ENCODE assay signal across 1 cellular context in the genomic region with DNA sequence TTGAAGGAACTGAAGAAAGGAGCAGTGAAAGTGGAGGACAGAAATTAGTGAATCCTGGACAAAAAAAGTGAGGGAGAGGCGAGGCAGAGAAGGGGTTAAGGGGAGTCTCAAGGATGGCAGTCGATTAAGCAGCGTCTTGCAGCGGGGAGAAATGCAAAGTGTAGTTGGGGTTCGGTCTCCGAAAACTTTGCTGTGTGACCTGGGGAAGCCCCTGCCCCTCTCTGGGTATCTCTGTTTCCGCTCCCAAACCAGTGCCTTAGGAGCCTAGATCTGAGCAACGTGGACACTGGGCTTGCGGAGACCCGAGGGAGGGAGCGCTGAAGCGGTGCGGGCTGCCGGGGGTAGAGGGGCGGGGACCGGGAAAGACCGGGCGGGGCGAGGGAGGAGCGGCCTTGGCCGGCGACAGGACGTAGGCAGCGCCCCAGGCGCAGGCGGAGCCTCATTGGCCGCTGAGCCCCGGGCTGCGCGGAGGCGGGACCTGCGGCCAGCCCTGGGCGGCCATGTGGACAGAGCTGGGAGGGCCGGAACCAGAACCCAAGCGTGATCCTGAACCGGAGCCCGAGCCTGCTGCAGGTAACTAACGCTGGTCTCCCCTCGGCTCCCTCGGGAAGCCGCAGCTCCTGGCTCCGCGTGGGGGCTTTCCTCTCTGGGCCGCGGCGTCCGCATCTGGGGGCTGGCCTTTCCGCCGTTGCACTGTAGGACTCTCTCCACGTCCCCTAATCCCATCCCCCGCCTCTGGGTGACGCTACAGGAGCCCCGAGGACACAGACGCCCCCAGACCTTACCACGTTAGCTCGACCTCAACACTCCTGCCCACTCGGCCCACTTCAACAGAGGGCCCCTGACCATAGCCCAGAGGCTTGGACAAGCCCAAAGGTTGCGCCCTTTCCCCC.
TF ChIP-seq lines count a peak whose summit lies in the region.

Gene ALDH1B1, plus strand, starts transcription at position 468 of the 893 bp plus-strand sequence. CDS start 3,047 bp downstream, outside the sequence.

TF ChIP-seq in WTC11, 78 proteins besides CTCF, POLR2A, EP300 and RAD21 (continued from another document):
- TF ChIP-seq PREB (CRISPR knock-in tag; IDR thresholded peaks at IDR 0.05; ENCODE audit: borderline replicate concordance) (peak; percentile 55; the same call in 1 of the 2 replicates), MLX (CRISPR knock-in tag; IDR thresholded peaks at IDR 0.05) (no peak), ZNF121 (CRISPR knock-in tag; IDR thresholded peaks at IDR 0.05) (0 out of 2 replicates have a peak, but pooled peaks have one; percentile 3), AR (CRISPR knock-in tag; IDR thresholded peaks at IDR 0.05) (no peak), SMAD3 (CRISPR knock-in tag; IDR thresholded peaks at IDR 0.05; ENCODE audit: borderline replicate concordance) (peak; percentile 42; the same call in 1 of the 2 replicates), GABPB1 (CRISPR knock-in tag; IDR thresholded peaks at IDR 0.05) (peak; percentile 28; the same call in 1 of the 2 replicates), ZNF138 (CRISPR knock-in tag; conservative IDR thresholded peaks at IDR 0.05) (no peak), JAZF1 (CRISPR knock-in tag; IDR thresholded peaks at IDR 0.05) (no peak), FOXP1 (CRISPR knock-in tag; IDR thresholded peaks at IDR 0.05; ENCODE audit: borderline replicate concordance) (peak; percentile 15; the same call in 1 of the 2 replicates), ETV6 (CRISPR knock-in tag; IDR thresholded peaks at IDR 0.05) (peak; percentile 80), HMGXB4 (CRISPR knock-in tag; IDR thresholded peaks at IDR 0.05) (peak; percentile 80; the same call in 1 of the 2 replicates), RELA (CRISPR knock-in tag; IDR thresholded peaks at IDR 0.05; ENCODE audit: borderline replicate concordance) (0 out of 2 replicates have a peak, but pooled peaks have one; percentile 62), TP53 (CRISPR knock-in tag; IDR thresholded peaks at IDR 0.05) (no peak), JUN (CRISPR knock-in tag; IDR thresholded peaks at IDR 0.05) (0 out of 2 replicates have a peak, but pooled peaks have one; percentile 21)
- TF ChIP-seq, protein P1, sequence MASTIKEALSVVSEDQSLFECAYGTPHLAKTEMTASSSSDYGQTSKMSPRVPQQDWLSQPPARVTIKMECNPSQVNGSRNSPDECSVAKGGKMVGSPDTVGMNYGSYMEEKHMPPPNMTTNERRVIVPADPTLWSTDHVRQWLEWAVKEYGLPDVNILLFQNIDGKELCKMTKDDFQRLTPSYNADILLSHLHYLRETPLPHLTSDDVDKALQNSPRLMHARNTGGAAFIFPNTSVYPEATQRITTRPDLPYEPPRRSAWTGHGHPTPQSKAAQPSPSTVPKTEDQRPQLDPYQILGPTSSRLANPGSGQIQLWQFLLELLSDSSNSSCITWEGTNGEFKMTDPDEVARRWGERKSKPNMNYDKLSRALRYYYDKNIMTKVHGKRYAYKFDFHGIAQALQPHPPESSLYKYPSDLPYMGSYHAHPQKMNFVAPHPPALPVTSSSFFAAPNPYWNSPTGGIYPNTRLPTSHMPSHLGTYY (CRISPR knock-in tag; IDR thresholded peaks at IDR 0.05), result no peak
- TF ChIP-seq, protein P2, sequence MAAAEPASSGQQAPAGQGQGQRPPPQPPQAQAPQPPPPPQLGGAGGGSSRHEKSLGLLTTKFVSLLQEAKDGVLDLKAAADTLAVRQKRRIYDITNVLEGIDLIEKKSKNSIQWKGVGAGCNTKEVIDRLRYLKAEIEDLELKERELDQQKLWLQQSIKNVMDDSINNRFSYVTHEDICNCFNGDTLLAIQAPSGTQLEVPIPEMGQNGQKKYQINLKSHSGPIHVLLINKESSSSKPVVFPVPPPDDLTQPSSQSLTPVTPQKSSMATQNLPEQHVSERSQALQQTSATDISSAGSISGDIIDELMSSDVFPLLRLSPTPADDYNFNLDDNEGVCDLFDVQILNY (CRISPR knock-in tag; IDR thresholded peaks at IDR 0.05), result 0 out of 2 replicates have a peak, but pooled peaks have one; percentile 64
TF ChIP-seq in WTC11: peak in this region for 15.
